11 cellular contexts compared by ENCODE assay signal in genomic region chr12:92138144-92138543, GRCh38. TPM values are rescaled to one million over a fixed set of nuclear protein-coding genes. Genes with fewer than 3 reads are reported as not detected.
DNase-seq lines count a peak whose midpoint lies in the region; ATAC-seq and TF ChIP-seq lines count a peak whose summit lies in the region.
"Had no signal": no experiment of that assay in that cellular context is flagged by ENCODE, and none has a peak within 500 bp of the region (broad histone marks: within the 10 kb centered on the region; RNA-seq: fewer than 3 reads in every experiment).

No MANE protein-coding gene starts in this region.

- DNase-seq in activated T-cell treated with anti-CD3 and anti-CD28 coated beads, Interleukin-2, amount 50 U/mL, for 4 hours: no peak
- no peak for DNase-seq in activated T-cell treated with anti-CD3 and anti-CD28 coated beads, Interleukin-2, amount 50 U/mL, for 1 hour
- no peak for DNase-seq in activated naive CD8-positive, alpha-beta T cell treated with anti-CD3 and anti-CD28 coated beads, Interleukin-2, amount 10 ng/mL, durations not matched to agents 7 days and 5 days
- DNase-seq in right lobe of liver: no peak
- no peak for DNase-seq in tibial artery
- no peak for DNase-seq in LoVo (ENCODE audit: low spot score)
- DNase-seq in NCI-H1436 (lab: John Stamatoyannopoulos, UW): no peak
- no peak for DNase-seq in CD1c-positive myeloid dendritic cell (ENCODE audit: extremely low spot score)
- DNase-seq: activated CD8-positive, alpha-beta memory T cell treated with anti-CD3 and anti-CD28 coated beads, Interleukin-2, amount 50 U/mL, for 48 hours; HCEC 1CT; NCI-H2171 had no signal

- H3K4me1 Mint-ChIP-seq in activated T-cell treated with anti-CD3 and anti-CD28 coated beads, Interleukin-2, amount 50 U/mL, for 4 hours (ENCODE audit: low read depth): peaks cover 52% of the 10 kb centered on the region
- H3K4me1 Mint-ChIP-seq in activated naive CD8-positive, alpha-beta T cell treated with anti-CD3 and anti-CD28 coated beads, Interleukin-2, amount 10 ng/mL, durations not matched to agents 7 days and 5 days: peaks cover 65% of the 10 kb centered on the region

- ATAC-seq in activated T-cell treated with anti-CD3 and anti-CD28 coated beads, Interleukin-2, amount 50 U/mL, for 4 hours: no peak
- no peak for ATAC-seq in activated naive CD8-positive, alpha-beta T cell treated with anti-CD3 and anti-CD28 coated beads, Interleukin-2, amount 10 ng/mL, durations not matched to agents 7 days and 5 days (ENCODE audit: low read depth)
- ATAC-seq in right lobe of liver: no peak

- H3K27ac ChIP-seq in right lobe of liver (peak overlapping the region in 2 of 3 donors; percentile 16 to 35), tibial artery (peak overlapping the region in 1 of 2 donors; percentile 32)

- no peak overlapping the region for H3K4me3 ChIP-seq in right lobe of liver
- peak overlapping the region; percentile 94 to 97 for H3K4me3 ChIP-seq in tibial artery

- POLR2A ChIA-PET in activated naive CD8-positive, alpha-beta T cell treated with anti-CD3 and anti-CD28 coated beads, Interleukin-2, amount 10 ng/mL, durations not matched to agents 7 days and 5 days (lab: Charles Lee): interaction anchor here (0.7 to 10.2 kb wide), 9 partner anchors 6 to 365 kb away, joined by 3 to 311 read pairs (median 6); partner anchors contain the start of gene BTG1

- no peak for TF ChIP-seq CTCF in right lobe of liver (IDR thresholded peaks at IDR 0.05)
- TF ChIP-seq CTCF in tibial artery (IDR thresholded peaks at IDR 0.05): no peak

- no peaks in the 10 kb centered on the region for H3K27me3 ChIP-seq in right lobe of liver
- H3K27me3 ChIP-seq in tibial artery: no peaks in the 10 kb centered on the region

- TF ChIP-seq POLR2A in right lobe of liver (IDR thresholded peaks at IDR 0.05): no peak

- no peaks in the 10 kb centered on the region for H3K9me3 Mint-ChIP-seq in activated T-cell treated with anti-CD3 and anti-CD28 coated beads, Interleukin-2, amount 50 U/mL, for 4 hours
- H3K9me3 Mint-ChIP-seq in activated naive CD8-positive, alpha-beta T cell treated with anti-CD3 and anti-CD28 coated beads, Interleukin-2, amount 10 ng/mL, durations not matched to agents 7 days and 5 days: no peaks in the 10 kb centered on the region

- no peaks in the 10 kb centered on the region for H3K9me3 ChIP-seq in right lobe of liver
- H3K9me3 ChIP-seq in tibial artery: no peaks in the 10 kb centered on the region

- H3K36me3 ChIP-seq in right lobe of liver (peaks cover 0 to 12% (median 1%) of the 10 kb centered on the region in 4 donors), tibial artery (peaks cover under 1 to 26% (median 10%) of the 10 kb centered on the region in 3 donors)

- intact Hi-C loops in right lobe of liver (cut with DNase I): no loop called here
- intact Hi-C loops in tibial artery (cut with DNase I; ENCODE audit: low total_unique reads): no loop called here

- H3K36me3 Mint-ChIP-seq in activated T-cell treated with anti-CD3 and anti-CD28 coated beads, Interleukin-2, amount 50 U/mL, for 4 hours (ENCODE audit: insufficient read depth): peaks cover 59% of the 10 kb centered on the region
- peaks cover 62% of the 10 kb centered on the region for H3K36me3 Mint-ChIP-seq in activated naive CD8-positive, alpha-beta T cell treated with anti-CD3 and anti-CD28 coated beads, Interleukin-2, amount 10 ng/mL, durations not matched to agents 7 days and 5 days

- H3K27me3 Mint-ChIP-seq in activated T-cell treated with anti-CD3 and anti-CD28 coated beads, Interleukin-2, amount 50 U/mL, for 4 hours (ENCODE audit: low read depth): no peaks in the 10 kb centered on the region
- no peaks in the 10 kb centered on the region for H3K27me3 Mint-ChIP-seq in activated naive CD8-positive, alpha-beta T cell treated with anti-CD3 and anti-CD28 coated beads, Interleukin-2, amount 10 ng/mL, durations not matched to agents 7 days and 5 days

- H3K4me3 Mint-ChIP-seq in activated T-cell treated with anti-CD3 and anti-CD28 coated beads, Interleukin-2, amount 50 U/mL, for 4 hours: peak overlapping the region; percentile 100
- H3K4me3 Mint-ChIP-seq in activated naive CD8-positive, alpha-beta T cell treated with anti-CD3 and anti-CD28 coated beads, Interleukin-2, amount 10 ng/mL, durations not matched to agents 7 days and 5 days: peak overlapping the region; percentile 88

- WGBS in right lobe of liver (ENCODE audit: insufficient coverage, low coverage, low lambda C conversion rate, missing lambda C conversion rate): 57% methylated on average over 1 of the region's 1 CpG

- H3K27ac Mint-ChIP-seq in activated naive CD8-positive, alpha-beta T cell treated with anti-CD3 and anti-CD28 coated beads, Interleukin-2, amount 10 ng/mL, durations not matched to agents 7 days and 5 days: peak overlapping the region; percentile 88

- peaks cover 0 to 56% (median 10%) of the 10 kb centered on the region in 4 donors for H3K4me1 ChIP-seq in right lobe of liver
- H3K4me1 ChIP-seq in tibial artery: peaks cover 0 to 82% (median 35%) of the 10 kb centered on the region in 4 donors

RNA-seq across cellular contexts. Expression of gene BTG1, which starts 7.5 kb away (rescaled TPM):
- 100 to 1,000 TPM; 119 to 204 (median 130) TPM for total RNA-seq in activated T-cell treated with anti-CD3 and anti-CD28 coated beads, Interleukin-2, amount 50 U/mL, for 4 hours
- total RNA-seq in activated naive CD8-positive, alpha-beta T cell treated with anti-CD3 and anti-CD28 coated beads, Interleukin-2, amount 10 ng/mL, durations not matched to agents 7 days and 5 days: 100 to 1,000 TPM; 249 to 255 TPM
- total RNA-seq in right lobe of liver: 100 to 1,000 TPM in 1 of 6 experiments, 10 to 100 TPM in 5; 23.4 to 129 (median 52.8) TPM

Comparison
In these comparisons a context has a peak if more than half of its experiments do, and no peak if none do; other contexts are left out.
1. H3K4me3 ChIP-seq: peak in tibial artery (2 of 2); none in right lobe of liver (0 of 3).